ENCODE assay signal across 1 cellular context in the genomic region with DNA sequence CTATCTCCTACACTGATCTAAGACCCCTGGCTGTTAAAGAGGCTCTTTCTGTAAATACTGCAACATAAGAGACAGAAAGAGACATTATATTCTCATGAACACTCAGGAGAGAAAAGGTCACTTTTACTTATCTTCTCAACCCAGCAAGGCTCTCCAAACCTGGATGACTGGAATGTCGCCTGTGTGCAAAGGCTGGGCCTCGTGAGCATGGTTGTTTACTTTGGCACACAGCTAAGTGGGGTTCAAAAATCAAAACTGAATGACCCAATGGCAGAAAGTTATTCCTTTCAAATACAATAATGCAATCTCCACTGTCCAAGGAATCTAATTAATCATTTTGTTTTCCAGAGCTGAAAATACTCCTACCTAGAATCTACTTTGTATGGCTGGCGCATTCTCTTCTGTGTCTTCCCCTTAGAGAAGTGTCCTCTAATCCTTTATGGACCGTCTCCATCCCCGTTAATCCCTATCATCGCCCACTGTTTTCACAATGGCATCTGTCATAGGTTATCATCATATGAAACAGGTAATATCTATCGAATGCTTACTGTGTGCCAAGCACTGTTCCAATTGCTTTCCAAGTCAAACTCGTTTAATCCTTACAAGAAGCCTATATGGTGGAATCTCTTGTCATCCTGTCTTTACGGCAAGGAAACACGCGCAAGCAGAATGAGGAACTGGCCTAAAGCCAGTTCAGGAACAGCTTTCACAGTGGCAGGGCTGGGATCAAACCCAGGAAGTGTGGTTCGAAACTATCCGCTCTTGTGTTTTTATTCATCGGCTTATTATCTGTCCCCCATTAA.
TF ChIP-seq lines count a peak whose summit lies in the region.

No MANE protein-coding gene starts in this region.

TF ChIP-seq in IMR-90, 13 proteins besides CTCF, POLR2A, EP300 and RAD21 (continued from another document):
- no peak for TF ChIP-seq USF2 (IDR thresholded peaks at IDR 0.05; ENCODE audit: low read depth, low read length)
- no peak for TF ChIP-seq SMC3 (IDR thresholded peaks at IDR 0.05; ENCODE audit: low read depth, low read length)
